ENCODE assay signal across 8 cellular contexts in genomic region chr17:36641877-36642845, GRCh38.
DNase-seq lines count a peak whose midpoint lies in the region; ATAC-seq lines count a peak whose summit lies in the region.

No MANE protein-coding gene starts in this region.

- peaks cover 19% of the 10 kb centered on the region for H3K4me1 Mint-ChIP-seq in stimulated activated effector memory CD8-positive, alpha-beta T cell treated with anti-CD3 and anti-CD28 coated beads, Interleukin-12 subunit alpha, Interleukin-12 subunit beta, amount 100 ng/mL, for 72 hours

- ATAC-seq in stimulated activated effector memory CD8-positive, alpha-beta T cell treated with anti-CD3 and anti-CD28 coated beads, Interleukin-12 subunit alpha, Interleukin-12 subunit beta, amount 100 ng/mL, for 72 hours = peak; percentile 49
- no peak for ATAC-seq in GM19397 (IDR thresholded peaks at IDR 0.05; ENCODE audit: unreplicated experiment)

- H3K36me3 Mint-ChIP-seq in stimulated activated effector memory CD8-positive, alpha-beta T cell treated with anti-CD3 and anti-CD28 coated beads, Interleukin-12 subunit alpha, Interleukin-12 subunit beta, amount 100 ng/mL, for 72 hours = no peaks in the 10 kb centered on the region

- no peaks in the 10 kb centered on the region for H3K9me3 Mint-ChIP-seq in stimulated activated effector memory CD8-positive, alpha-beta T cell treated with anti-CD3 and anti-CD28 coated beads, Interleukin-12 subunit alpha, Interleukin-12 subunit beta, amount 100 ng/mL, for 72 hours

- DNase-seq in DMS53 (lab: John Stamatoyannopoulos, UW) (peak; percentile 56), DMS53 treated with DMSO at 0.1 percent for 48 hours (lab: John Stamatoyannopoulos, UW; ENCODE audit: unreplicated experiment) (no peak), NCI-H226 (no peak), Ammon's horn (ENCODE audit: low spot score) (no peak)
- peak; percentile 9 for DNase-seq in activated naive CD4-positive, alpha-beta T cell treated with Interleukin-2 at 50 U/mL for 16 hours
- no peak for DNase-seq in stimulated activated effector memory CD8-positive, alpha-beta T cell treated with anti-CD3 and anti-CD28 coated beads, Interleukin-12 subunit alpha, Interleukin-12 subunit beta, amount 100 ng/mL, for 72 hours (ENCODE audit: low spot score in 2 of 2)

- H3K4me3 Mint-ChIP-seq in stimulated activated effector memory CD8-positive, alpha-beta T cell treated with anti-CD3 and anti-CD28 coated beads, Interleukin-12 subunit alpha, Interleukin-12 subunit beta, amount 100 ng/mL, for 72 hours = peak overlapping the region; percentile 74

- peak overlapping the region; percentile 40 for H3K27ac Mint-ChIP-seq in stimulated activated effector memory CD8-positive, alpha-beta T cell treated with anti-CD3 and anti-CD28 coated beads, Interleukin-12 subunit alpha, Interleukin-12 subunit beta, amount 100 ng/mL, for 72 hours

- peak overlapping the region; percentile 31 for H3K4me3 ChIP-seq in iPS-11a (ENCODE audit: low read depth, low read length)

Comparison
In these comparisons a context has a peak if more than half of its experiments do, and no peak if none do; other contexts are left out.
1. DNase-seq: peak in DMS53 (single experiment) and activated naive CD4-positive, alpha-beta T cell treated with Interleukin-2 at 50 U/mL for 16 hours (single experiment); none in DMS53 treated with DMSO at 0.1 percent for 48 hours (single experiment), stimulated activated effector memory CD8-positive, alpha-beta T cell treated with anti-CD3 and anti-CD28 coated beads, Interleukin-12 subunit alpha, Interleukin-12 subunit beta, amount 100 ng/mL, for 72 hours (0 of 2), NCI-H226 (single experiment) and Ammon's horn (single experiment).